In genomic region chr14:21408152-21408551, GRCh38 we compare ENCODE assay signal across 17 cellular contexts. TPM values are rescaled to one million over a fixed set of nuclear protein-coding genes. Genes with fewer than 3 reads are reported as not detected.
DNase-seq lines count a peak whose midpoint lies in the region; ATAC-seq and TF ChIP-seq lines count a peak whose summit lies in the region.
"Had no signal": no experiment of that assay in that cellular context is flagged by ENCODE, and none has a peak within 500 bp of the region (broad histone marks: within the 10 kb centered on the region; RNA-seq: fewer than 3 reads in every experiment).

No MANE protein-coding gene starts in this region.

- H3K14ac ChIP-seq in mesenchymal stem cell (ENCODE audit: low read length in 2 of 2) = no peak overlapping the region

- H2BK5ac ChIP-seq in mesenchymal stem cell (ENCODE audit: low read depth, low read length, poor library complexity, severe bottlenecking) = no peak overlapping the region

- DNase-seq in EH (ENCODE audit: low read depth) = peak; percentile 66
- DNase-seq in PC-3 = peak; percentile 69
- peak; percentile 69 to 92 for DNase-seq in cardiac fibroblast (ENCODE audit: low read depth in 2 of 2)
- peak; percentile 48 for DNase-seq in mesenchymal stem cell
- DNase-seq in SJCRH30 = no peak
- DNase-seq in HEK293T (ENCODE audit: extremely low spot score) = no peak
- DNase-seq: activated CD4-positive, CD25-positive, alpha-beta regulatory T cell; activated T-cell treated with anti-CD3 and anti-CD28 coated beads, Interleukin-2, amount 50 U/mL, for 24 hours; aorta; effector memory CD8-positive, alpha-beta T cell; heart right ventricle; left lung; nephron progenitor cell; sigmoid colon had no signal

- H3K27ac ChIP-seq in PC-3 (ENCODE audit: low read length) (no peak overlapping the region), mesenchymal stem cell (ENCODE audit: low read length, poor library complexity, severe bottlenecking) (no peak overlapping the region), SJCRH30 (no peak overlapping the region)
- H3K27ac ChIP-seq: C4-2B, heart right ventricle, left lung, sigmoid colon had no signal

- no peak overlapping the region for H2BK12ac ChIP-seq in mesenchymal stem cell (ENCODE audit: low read length in 2 of 2)

- H2BK15ac ChIP-seq in mesenchymal stem cell (ENCODE audit: low read depth, poor library complexity, severe bottlenecking) = no peak overlapping the region

- no peak overlapping the region for H3K23ac ChIP-seq in mesenchymal stem cell (ENCODE audit: low read length in 2 of 2)

- H3K9ac ChIP-seq in PC-3 (ENCODE audit: low read length) (no peak overlapping the region), mesenchymal stem cell (ENCODE audit: low read length) (no peak overlapping the region)

- H3K4me2 ChIP-seq in PC-3 (ENCODE audit: low read length) (no peak overlapping the region), mesenchymal stem cell (ENCODE audit: low read length, poor library complexity, severe bottlenecking) (no peak overlapping the region)

- no peak overlapping the region for H3K4ac ChIP-seq in mesenchymal stem cell (ENCODE audit: low read depth in 1 of 2, low read length in 2 of 2)

- TF ChIP-seq CTCF in PC-3 (conservative IDR thresholded peaks at IDR 0.05; ENCODE audit: low read depth, low read length) = no peak
- peak; percentile 6 for TF ChIP-seq CTCF in cardiac fibroblast (IDR thresholded peaks at IDR 0.05; ENCODE audit: low read depth, low read length)

- CTCF ChIA-PET in PC-3 (lab: Charles Lee) (no interaction called here), HEK293T (lab: Yijun Ruan, JAX) (no interaction called here)

- H3K9me2 ChIP-seq in PC-3 (replicated peaks; ENCODE audit: low read length) = no peaks in the 10 kb centered on the region

- no peaks in the 10 kb centered on the region for H4K20me1 ChIP-seq in PC-3 (ENCODE audit: low read length)

- intact Hi-C loops in PC-3 (cut with micrococcal nuclease) = no loop called here

- ATAC-seq in PC-3 (peak; percentile 90), GM21381 (IDR thresholded peaks at IDR 0.05; ENCODE audit: unreplicated experiment) (no peak), HG02852 (IDR thresholded peaks at IDR 0.05; ENCODE audit: unreplicated experiment) (no peak)
- ATAC-seq: effector memory CD8-positive, alpha-beta T cell; heart right ventricle; left lung had no signal

- no peak overlapping the region for H2AK5ac ChIP-seq in mesenchymal stem cell (ENCODE audit: low read length, severe bottlenecking)

- no peak overlapping the region for H4K8ac ChIP-seq in mesenchymal stem cell (ENCODE audit: low read length)

- no peaks in the 10 kb centered on the region for H3K79me2 ChIP-seq in PC-3 (ENCODE audit: low read length)

- H3K4me1 ChIP-seq in PC-3 (ENCODE audit: insufficient read depth, low read length) (peaks cover 8% of the 10 kb centered on the region; the same call in 1 of the 2 replicates), mesenchymal stem cell (ENCODE audit: control insufficient read depth, insufficient read depth, low read depth, low read length) (no peaks in the 10 kb centered on the region), SJCRH30 (no peaks in the 10 kb centered on the region)
- H3K4me1 ChIP-seq: heart right ventricle, left lung, sigmoid colon had no signal

- H3K4me3 ChIP-seq in PC-3 (ENCODE audit: low read length) (no peak overlapping the region), cardiac fibroblast (replicated peaks in 1 of 2; ENCODE audit: low read depth in 2 of 2, low read length in 2 of 2) (no peak overlapping the region), mesenchymal stem cell (ENCODE audit: insufficient read depth in 1 of 2, low read depth in 1 of 2, low read length in 2 of 2) (no peak overlapping the region), SJCRH30 (no peak overlapping the region)
- H3K4me3 ChIP-seq: heart right ventricle, left lung, sigmoid colon had no signal

- no peak overlapping the region for H2BK120ac ChIP-seq in mesenchymal stem cell (ENCODE audit: low read depth, low read length)

- 54% methylated on average over 3 of the region's 3 CpGs for WGBS in mesenchymal stem cell

- no TSS peak for BruUV-seq in PC-3 (replicated peaks; lab: Mats Ljungman, UMichigan)

- H3K79me1 ChIP-seq in mesenchymal stem cell (replicated peaks; ENCODE audit: low read length, poor library complexity, severe bottlenecking) = peaks cover 17% of the 10 kb centered on the region

- H3K9me3 ChIP-seq in PC-3 (ENCODE audit: low read length) (no peaks in the 10 kb centered on the region), mesenchymal stem cell (ENCODE audit: control insufficient read depth, low read length) (no peaks in the 10 kb centered on the region), SJCRH30 (replicated peaks) (no peaks in the 10 kb centered on the region)
- H3K9me3 ChIP-seq: heart right ventricle, left lung, sigmoid colon had no signal

- POLR2A ChIA-PET in PC-3 (lab: Charles Lee; ENCODE audit: unreplicated experiment) = no interaction called here
- POLR2A ChIA-PET in HEK293T (lab: Yijun Ruan, JAX) = no interaction called here

- H2AFZ ChIP-seq in PC-3 (ENCODE audit: low read length) (no peak overlapping the region), mesenchymal stem cell (ENCODE audit: low read depth, low read length) (no peak overlapping the region)

- H3K27me3 ChIP-seq in PC-3 (ENCODE audit: low read length) (no peaks in the 10 kb centered on the region), mesenchymal stem cell (ENCODE audit: control insufficient read depth in 1 of 2, insufficient read depth in 1 of 2, low read length in 2 of 2) (no peaks in the 10 kb centered on the region), SJCRH30 (no peaks in the 10 kb centered on the region)
- H3K27me3 ChIP-seq: heart right ventricle, left lung, sigmoid colon had no signal

- H3F3A ChIP-seq in PC-3 (ENCODE audit: low read length, unreplicated experiment) = no peaks in the 10 kb centered on the region

- H3K36me3 ChIP-seq in PC-3 (ENCODE audit: low read depth, low read length) (peaks cover 88% of the 10 kb centered on the region), mesenchymal stem cell (ENCODE audit: control insufficient read depth in 1 of 2, insufficient read depth in 2 of 2, low read depth in 1 of 2, low read length in 2 of 2) (peaks cover 30 to 97% of the 10 kb centered on the region in 2 experiments), SJCRH30 (peaks cover 91% of the 10 kb centered on the region)

- H4K91ac ChIP-seq in mesenchymal stem cell (ENCODE audit: low read length) = no peak overlapping the region

- H3K18ac ChIP-seq in mesenchymal stem cell (ENCODE audit: low read depth in 1 of 2, low read length in 2 of 2) = no peak overlapping the region

TF ChIP-seq in HEK293T, 16 proteins besides CTCF, POLR2A, EP300 and RAD21:
- TF ChIP-seq BHLHE40 (IDR thresholded peaks at IDR 0.05; ENCODE audit: borderline replicate concordance) = no peak

RNA-seq across cellular contexts. Expression of gene SUPT16H, which starts 24.3 kb away (rescaled TPM):
- 92.6 and 102 TPM in 2 replicates for total RNA-seq in PC-3 (2014; rRNA removed)
- 49.3 TPM for polyA plus RNA-seq in mesenchymal stem cell (2013, experiment 1 of 2)
- polyA plus RNA-seq in mesenchymal stem cell (2013, experiment 2 of 2) = 48.4 TPM
- total RNA-seq in SJCRH30 (2014; rRNA removed; shearing (Covaris generic)) = 195 and 216 TPM in 2 replicates

RNA-seq across cellular contexts. Expression of gene CHD8, which starts 47.8 kb away (rescaled TPM):
- total RNA-seq in PC-3 (2014; rRNA removed) = 57.4 and 81.0 TPM in 2 replicates
- 35.7 TPM for polyA plus RNA-seq in mesenchymal stem cell (2013, experiment 1 of 2)
- polyA plus RNA-seq in mesenchymal stem cell (2013, experiment 2 of 2) = 31.6 TPM
- 61.7 and 63.7 TPM in 2 replicates for total RNA-seq in SJCRH30 (2014; rRNA removed; shearing (Covaris generic))

Comparison
In these comparisons a context has a peak if more than half of its experiments do, and no peak if none do; other contexts are left out.
1. DNase-seq: peak in EH (single experiment), PC-3 (single experiment), cardiac fibroblast (2 of 2) and mesenchymal stem cell (single experiment); none in SJCRH30 (0 of 2) and HEK293T (single experiment).